In the genomic region with DNA sequence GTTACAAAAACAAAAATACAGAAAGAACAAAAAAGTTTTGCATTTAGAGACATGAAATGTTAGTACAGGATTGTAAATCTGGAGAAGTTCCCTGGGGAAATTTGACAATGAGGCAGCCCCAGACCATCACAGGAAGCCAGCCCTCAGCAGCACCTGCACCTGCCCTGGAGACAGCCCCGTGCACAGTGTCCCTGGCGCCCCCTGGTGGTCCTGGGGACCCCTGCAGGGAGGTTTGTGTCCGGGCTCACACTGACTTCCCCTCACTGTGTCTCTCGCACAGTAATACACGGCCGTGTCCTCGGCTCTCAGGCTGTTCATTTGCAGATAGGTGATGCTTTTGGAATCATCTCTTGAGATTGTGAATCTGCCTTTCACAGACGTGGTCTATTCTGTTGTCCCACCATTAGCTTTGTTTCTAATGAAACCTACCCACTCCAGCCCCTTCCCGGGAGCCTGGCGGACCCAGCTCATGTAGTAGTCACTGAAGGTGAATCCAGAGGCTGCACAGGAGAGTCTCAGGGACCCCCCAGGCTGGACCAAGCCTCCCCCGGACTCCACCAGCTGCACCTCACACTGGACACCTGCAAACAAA, we compare ENCODE assay signal across 8 cellular contexts.
A peak's percentile ranks its signal among the peaks of the same experiment; 100 is the strongest.
DNase-seq lines count a peak whose midpoint lies in the region; ATAC-seq and TF ChIP-seq lines count a peak whose summit lies in the region.
"Not testable (repeated sequence)": the region's sequence is repeated elsewhere in the genome, so short reads cannot be mapped to it uniquely, and the experiment has no call there.

No MANE protein-coding gene starts in this region.

- H3K27me3 Mint-ChIP-seq in CD14-positive monocyte (ENCODE audit: low read depth in 3 of 3); activated T-cell treated with anti-CD3 and anti-CD28 coated beads, Interleukin-2, amount 50 U/mL, for 72 hours (ENCODE audit: low read depth): not testable (repeated sequence)

- H3K79me2 ChIP-seq in parathyroid adenoma = not testable (repeated sequence)

- not testable (repeated sequence) for H3K4me1 ChIP-seq in effector memory CD4-positive, alpha-beta T cell (ENCODE audit: control insufficient read depth, insufficient read depth, low read length, poor library complexity, severe bottlenecking); parathyroid adenoma

- not testable (repeated sequence) for H3K9me3 Mint-ChIP-seq in CD14-positive monocyte; activated T-cell treated with anti-CD3 and anti-CD28 coated beads, Interleukin-2, amount 50 U/mL, for 72 hours

- peak in 1 of 2 donors; percentile 46 for ATAC-seq in activated T-cell treated with anti-CD3 and anti-CD28 coated beads, Interleukin-2, amount 50 U/mL, for 72 hours (replicated peaks in 1 of 2)

- not testable (repeated sequence) for H2AFZ ChIP-seq in parathyroid adenoma

- H3K4me2 ChIP-seq in parathyroid adenoma (ENCODE audit: low read length) = not testable (repeated sequence)

- DNase-seq in CD14-positive monocyte (ENCODE audit: low spot score) = not testable (repeated sequence)
- peak; percentile 18 to 64 for DNase-seq in HL-60 (ENCODE audit: low read depth in 1 of 2, low spot score in 1 of 2)
- DNase-seq in NCI-H774 (lab: John Stamatoyannopoulos, UW) = peak; percentile 9
- peak; percentile 57 to 76 (median 70) for DNase-seq in activated CD4-positive, CD25-positive, alpha-beta regulatory T cell (lab: John Stamatoyannopoulos, UW)
- peak; percentile 82 to 88 for DNase-seq in activated T-cell treated with anti-CD3 and anti-CD28 coated beads, Interleukin-2, amount 50 U/mL, for 72 hours
- DNase-seq in effector memory CD4-positive, alpha-beta T cell = peak; percentile 47 to 66 (median 60)
- DNase-seq in stimulated activated CD8-positive, alpha-beta memory T cell treated with anti-CD3 and anti-CD28 coated beads, Interleukin-4, amount 100 ng/mL, for 1 hour (ENCODE audit: low read depth in 2 of 2, low spot score in 1 of 2) = peak; percentile 65 to 67

- not testable (repeated sequence) for H3K9ac ChIP-seq in parathyroid adenoma

- H3K4me1 Mint-ChIP-seq in CD14-positive monocyte = not testable (repeated sequence)
- peaks cover 32% of the 10 kb centered on the region for H3K4me1 Mint-ChIP-seq in activated T-cell treated with anti-CD3 and anti-CD28 coated beads, Interleukin-2, amount 50 U/mL, for 72 hours (ENCODE audit: low read depth)

- H3K4me3 ChIP-seq in HL-60 (replicated peaks; ENCODE audit: insufficient read depth, low read length); effector memory CD4-positive, alpha-beta T cell (ENCODE audit: insufficient read depth, low read depth, low read length, poor library complexity, severe bottlenecking); parathyroid adenoma (ENCODE audit: low read depth, low read length): not testable (repeated sequence)

- intact Hi-C loops in CD14-positive monocyte (cut with micrococcal nuclease) = not testable (repeated sequence)

- H3K27ac Mint-ChIP-seq in CD14-positive monocyte; activated T-cell treated with anti-CD3 and anti-CD28 coated beads, Interleukin-2, amount 50 U/mL, for 72 hours: not testable (repeated sequence)

- H3K36me3 Mint-ChIP-seq in CD14-positive monocyte; activated T-cell treated with anti-CD3 and anti-CD28 coated beads, Interleukin-2, amount 50 U/mL, for 72 hours (ENCODE audit: insufficient read depth in 2 of 2): not testable (repeated sequence)

- H3K27ac ChIP-seq in HL-60 (replicated peaks); effector memory CD4-positive, alpha-beta T cell (ENCODE audit: insufficient read depth, low read length, poor library complexity, severe bottlenecking); parathyroid adenoma: not testable (repeated sequence)

- H3K4me3 Mint-ChIP-seq in CD14-positive monocyte = not testable (repeated sequence)
- peak overlapping the region in 1 of 2 donors; percentile 43 for H3K4me3 Mint-ChIP-seq in activated T-cell treated with anti-CD3 and anti-CD28 coated beads, Interleukin-2, amount 50 U/mL, for 72 hours

- H3K27me3 ChIP-seq in HL-60 (ENCODE audit: insufficient read depth, poor library complexity, severe bottlenecking); effector memory CD4-positive, alpha-beta T cell (replicated peaks; ENCODE audit: control insufficient read depth, insufficient read depth, low read length, poor library complexity, severe bottlenecking); parathyroid adenoma (ENCODE audit: control insufficient read depth, insufficient read depth, low read length): not testable (repeated sequence)

- not testable (repeated sequence) for H3K36me3 ChIP-seq in effector memory CD4-positive, alpha-beta T cell (ENCODE audit: control insufficient read depth, insufficient read depth, low read length); parathyroid adenoma (ENCODE audit: control insufficient read depth, insufficient read depth, low read length)

- H3K9me3 ChIP-seq in effector memory CD4-positive, alpha-beta T cell (ENCODE audit: control insufficient read depth, low read length); parathyroid adenoma (ENCODE audit: control insufficient read depth, low read length): not testable (repeated sequence)

- TF ChIP-seq CTCF in CD14-positive monocyte (IDR thresholded peaks at IDR 0.05) (peak; percentile 79), HL-60 (IDR thresholded peaks at IDR 0.05; ENCODE audit: insufficient read depth, low read length) (peak; percentile 22), parathyroid adenoma (IDR thresholded peaks at IDR 0.05) (peak; percentile 25)

Comparison
In these comparisons a context has a peak if more than half of its experiments do, and no peak if none do; other contexts are left out.
1. CTCF ChIP-seq: peak in every context shown above with its lines; median percentile 79 in CD14-positive monocyte; 25 in parathyroid adenoma; 22 in HL-60.